ENCODE assay signal across 25 cellular contexts in the genomic region with DNA sequence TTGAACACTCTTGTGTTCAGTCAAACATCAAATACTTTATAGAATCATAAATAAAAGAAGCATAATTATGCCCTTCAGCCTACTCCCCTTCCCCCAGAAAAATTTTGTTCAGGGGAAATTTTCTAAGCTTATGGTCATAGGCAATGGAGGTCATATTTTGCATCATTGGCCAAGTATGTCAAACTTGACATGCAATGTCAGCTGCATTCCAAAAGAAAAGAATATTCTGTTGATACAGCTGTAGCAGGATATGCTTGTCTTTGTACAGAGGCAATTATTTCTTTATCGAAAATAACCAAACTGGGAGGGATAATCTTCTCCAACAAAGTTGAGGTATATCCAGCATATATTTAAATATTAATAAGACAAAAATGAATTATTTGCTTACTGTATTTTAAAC.
"Had no signal": no experiment of that assay in that cellular context is flagged by ENCODE, and none has a peak within 500 bp of the region (broad histone marks: within the 10 kb centered on the region; RNA-seq: fewer than 3 reads in every experiment).

No MANE protein-coding gene starts in this region.

- H3K9ac ChIP-seq: neural progenitor cell had no signal

- ATAC-seq: foreskin keratinocyte; gastroesophageal sphincter; heart left ventricle; left lung; mucosa of descending colon; naive thymus-derived CD4-positive, alpha-beta T cell; stimulated activated memory B cell treated with anti-CD40 and anti-IgM and Interleukin-4, amounts not matched to agents 10 μg/mL and 1 μg/mL and 100 μg/mL, for 72 hours; stimulated activated naive CD8-positive, alpha-beta T cell treated with anti-CD3 and anti-CD28 coated beads, Interleukin-15, Interleukin-2, amounts not matched to agents 100 U/mL and 50 U/mL, for 24 hours had no signal

- H3K36me3 ChIP-seq: esophagus muscularis mucosa, gastroesophageal sphincter, heart left ventricle, left lung, neural progenitor cell, prostate gland, right atrium auricular region, sigmoid colon, spleen, thoracic aorta, tibial nerve, upper lobe of left lung had no signal

- H2AFZ ChIP-seq: hepatocyte, neural progenitor cell had no signal

- H3K27ac ChIP-seq: coronary artery, esophagus muscularis mucosa, foreskin keratinocyte, gastroesophageal sphincter, heart left ventricle, hepatocyte, left lung, neural progenitor cell, prostate gland, right atrium auricular region, sigmoid colon, skin epidermis, spleen, thoracic aorta, tibial nerve, upper lobe of left lung had no signal

- DNase-seq: dermis blood vessel endothelial cell; effector memory CD4-positive, alpha-beta T cell; foreskin keratinocyte; heart left ventricle; kidney; left lung; mesenchymal stem cell; mucosa of descending colon; naive thymus-derived CD4-positive, alpha-beta T cell; sigmoid colon; spleen; stimulated activated CD4-positive, alpha-beta T cell treated with anti-CD3 and anti-CD28 coated beads, Interleukin-4, amount 100 ng/mL, for 4 hours; stimulated activated naive CD8-positive, alpha-beta T cell treated with anti-CD3 and anti-CD28 coated beads, Interleukin-15, Interleukin-2, amounts not matched to agents 100 U/mL and 50 U/mL, for 24 hours; upper lobe of left lung had no signal

- H3K9me3 ChIP-seq: esophagus muscularis mucosa, gastroesophageal sphincter, heart left ventricle, left lung, mucosa of descending colon, prostate gland, right atrium auricular region, sigmoid colon, spleen, thoracic aorta, tibial nerve, upper lobe of left lung had no signal

- H3K4me3 ChIP-seq: coronary artery, esophagus muscularis mucosa, gastroesophageal sphincter, heart left ventricle, hepatocyte, left lung, mucosa of descending colon, neural progenitor cell, prostate gland, right atrium auricular region, sigmoid colon, skin epidermis, spleen, thoracic aorta, tibial nerve, upper lobe of left lung had no signal

- H3K4me1 ChIP-seq: esophagus muscularis mucosa, foreskin keratinocyte, gastroesophageal sphincter, left lung, prostate gland, right atrium auricular region, sigmoid colon, spleen, tibial nerve, upper lobe of left lung had no signal

- H3K4me2 ChIP-seq: hepatocyte, neural progenitor cell had no signal

- H3K27me3 ChIP-seq: esophagus muscularis mucosa, foreskin keratinocyte, gastroesophageal sphincter, heart left ventricle, hepatocyte, left lung, neural progenitor cell, right atrium auricular region, sigmoid colon, spleen, tibial nerve, upper lobe of left lung had no signal

- H3K79me2 ChIP-seq: hepatocyte had no signal
